1 cellular context compared by ENCODE assay signal in genomic region chr2:86105969-86106945, GRCh38.
TF ChIP-seq lines count a peak whose summit lies in the region.

Gene PTCD3, plus strand, starts transcription at chr2:86106235. Its CDS starts 13 bp downstream, at chr2:86106248.

TF ChIP-seq in K562, 482 proteins besides CTCF, POLR2A, EP300 and RAD21 (continued from another document and continues in another):
- peak; percentile 92 for TF ChIP-seq NKRF (IDR thresholded peaks at IDR 0.05; ENCODE audit: borderline replicate concordance)
- 0 out of 2 replicates have a peak, but pooled peaks have one; percentile 33 for TF ChIP-seq ETV5 (CRISPR knock-in tag; IDR thresholded peaks at IDR 0.05; ENCODE audit: low read depth)
- no peak for TF ChIP-seq ZSCAN32 (CRISPR knock-in tag; IDR thresholded peaks at IDR 0.05)
- TF ChIP-seq TAL1 (IDR thresholded peaks at IDR 0.05) = no peak
- TF ChIP-seq TCF3 (CRISPR knock-in tag; IDR thresholded peaks at IDR 0.05) = 0 out of 2 replicates have a peak, but pooled peaks have one; percentile 9
- no peak for TF ChIP-seq GABPB2 (CRISPR knock-in tag; conservative IDR thresholded peaks at IDR 0.05)
- no peak for TF ChIP-seq THRAP3 (IDR thresholded peaks at IDR 0.05; ENCODE audit: borderline replicate concordance)
- no peak for TF ChIP-seq ZBTB17 (CRISPR knock-in tag; IDR thresholded peaks at IDR 0.05)
- TF ChIP-seq ELF1 (tag; IDR thresholded peaks at IDR 0.05) = peak; percentile 71; the same call in 1 of the 2 replicates
- TF ChIP-seq SMAD3 (CRISPR knock-in tag; conservative IDR thresholded peaks at IDR 0.05) = no peak
- TF ChIP-seq PYGO2 (tag; IDR thresholded peaks at IDR 0.05) = no peak
- TF ChIP-seq ZNF639 (CRISPR knock-in tag; conservative IDR thresholded peaks at IDR 0.05 in 1 of 2, IDR thresholded peaks at IDR 0.05 in 1 of 2) = peak in 1 of 2 experiments; percentile 57; a peak in 1 of 4 replicates
- no peak for TF ChIP-seq ZNF24 (IDR thresholded peaks at IDR 0.05)
- no peak; the same call in 1 of the 2 replicates for TF ChIP-seq ETS1 (conservative IDR thresholded peaks at IDR 0.05; ENCODE audit: control insufficient read depth, low read depth, low read length)
- no peak for TF ChIP-seq NCOR1 (IDR thresholded peaks at IDR 0.05)
- no peak for TF ChIP-seq TFAM (CRISPR knock-in tag; conservative IDR thresholded peaks at IDR 0.05)
- peak; percentile 95 for TF ChIP-seq EP400 (IDR thresholded peaks at IDR 0.05)
- TF ChIP-seq MEIS2 (IDR thresholded peaks at IDR 0.05; ENCODE audit: partially characterized antibody) = no peak
- peak; percentile 28; the same call in 1 of the 2 replicates for TF ChIP-seq LCOR (CRISPR knock-in tag; IDR thresholded peaks at IDR 0.05)
- 0 out of 2 replicates have a peak, but pooled peaks have one; percentile 26 for TF ChIP-seq RB1 (IDR thresholded peaks at IDR 0.05; ENCODE audit: low read depth)
- 0 out of 2 replicates have a peak, but pooled peaks have one; percentile 49 for TF ChIP-seq ZNF511 (CRISPR knock-in tag; IDR thresholded peaks at IDR 0.05)
- TF ChIP-seq RBFOX2 (IDR thresholded peaks at IDR 0.05; ENCODE audit: low read depth, low read length) = peak; percentile 98
- TF ChIP-seq ZBTB43 (CRISPR knock-in tag; IDR thresholded peaks at IDR 0.05) = no peak
- TF ChIP-seq TGIF2 (CRISPR knock-in tag; IDR thresholded peaks at IDR 0.05) = no peak
- TF ChIP-seq ATF7 (IDR thresholded peaks at IDR 0.05) = peak; percentile 100
- no peak for TF ChIP-seq ZC3H8 (IDR thresholded peaks at IDR 0.05)
- peak in 1 of 2 experiments; percentile 65; a peak in 1 of 4 replicates for TF ChIP-seq FOXA3 (CRISPR knock-in tag; conservative IDR thresholded peaks at IDR 0.05 in 1 of 2, IDR thresholded peaks at IDR 0.05 in 1 of 2)
- TF ChIP-seq MXI1 (IDR thresholded peaks at IDR 0.05; ENCODE audit: low read depth, low read length) = peak; percentile 76
- no peak for TF ChIP-seq ZNF140 (CRISPR knock-in tag; IDR thresholded peaks at IDR 0.05)
- no peak for TF ChIP-seq BRF1 (IDR thresholded peaks at IDR 0.05; ENCODE audit: borderline replicate concordance, extremely low read depth, insufficient read length)
- TF ChIP-seq ARID4B (CRISPR knock-in tag; IDR thresholded peaks at IDR 0.05) = peak; percentile 55; the same call in 1 of the 2 replicates
- TF ChIP-seq ATF4 (CRISPR knock-in tag; IDR thresholded peaks at IDR 0.05) = no peak
- TF ChIP-seq RREB1 (CRISPR knock-in tag; IDR thresholded peaks at IDR 0.05) = peak; percentile 17; the same call in 1 of the 2 replicates
- TF ChIP-seq ZNF551 (CRISPR knock-in tag; IDR thresholded peaks at IDR 0.05) = no peak
- TF ChIP-seq ZNF780A (CRISPR knock-in tag; IDR thresholded peaks at IDR 0.05) = no peak
- TF ChIP-seq DLX4 (CRISPR knock-in tag; IDR thresholded peaks at IDR 0.05) = no peak
- TF ChIP-seq ZNF311 (CRISPR knock-in tag; IDR thresholded peaks at IDR 0.05) = no peak
- no peak; the same call in 1 of the 2 replicates for TF ChIP-seq RAD51 (IDR thresholded peaks at IDR 0.05; ENCODE audit: borderline replicate concordance, low read depth)
- no peak for TF ChIP-seq TRIM25 (IDR thresholded peaks at IDR 0.05; ENCODE audit: borderline replicate concordance)
- no peak for TF ChIP-seq ZFP30 (CRISPR knock-in tag; IDR thresholded peaks at IDR 0.05; ENCODE audit: borderline replicate concordance)
- TF ChIP-seq ZNF644 (tag; IDR thresholded peaks at IDR 0.05; ENCODE audit: low read depth) = no peak
- no peak for TF ChIP-seq NFE2 (IDR thresholded peaks at IDR 0.05; ENCODE audit: low read depth)
